8 cellular contexts compared by ENCODE assay signal in genomic region chr6:79076881-79077641, GRCh38. TPM values are rescaled to one million over a fixed set of nuclear protein-coding genes. Genes with fewer than 3 reads are reported as not detected.
DNase-seq lines count a peak whose midpoint lies in the region; ATAC-seq and TF ChIP-seq lines count a peak whose summit lies in the region.

No MANE protein-coding gene starts in this region.

- TF ChIP-seq CTCF in AG09309 (IDR thresholded peaks at IDR 0.05; ENCODE audit: control insufficient read depth, insufficient read depth, low read depth, low read length, missing control alignments) (no peak), activated B cell treated with CpG ODN at 0.5 μM for 24 hours (IDR thresholded peaks at IDR 0.05) (no peak), cardiac fibroblast (IDR thresholded peaks at IDR 0.05; ENCODE audit: low read depth, low read length) (no peak), spleen (IDR thresholded peaks at IDR 0.05 in 8 of 11, conservative IDR thresholded peaks at IDR 0.05 in 3 of 11) (peak in 1 of 11 experiments; percentile 23)

- H3K27ac ChIP-seq in spleen: peak overlapping the region; percentile 76 to 99 (median 98)

- H3K9me3 ChIP-seq in spleen: no peaks in the 10 kb centered on the region

- H3K9me3 Mint-ChIP-seq in activated B cell treated with CpG ODN at 0.5 μM for 24 hours: no peaks in the 10 kb centered on the region

- peaks cover 55% of the 10 kb centered on the region for H3K4me1 Mint-ChIP-seq in activated B cell treated with CpG ODN at 0.5 μM for 24 hours

- H3K36me3 ChIP-seq in spleen: peaks cover 0 to 10% (median 0%) of the 10 kb centered on the region in 6 donors

- H3K27me3 ChIP-seq in spleen (replicated peaks in 1 of 7): no peaks in the 10 kb centered on the region

- H3K27ac Mint-ChIP-seq in activated B cell treated with CpG ODN at 0.5 μM for 24 hours: peak overlapping the region; percentile 89

- POLR2A ChIA-PET in activated B cell treated with CpG ODN at 0.5 μM for 24 hours (lab: Charles Lee): interaction anchor here (1.5 to 2.3 kb wide), 6 partner anchors 10 to 460 kb away, joined by 3 to 9 read pairs (median 7); partner anchors contain the start of genes HMGN3, IRAK1BP1 and LCA5

- H3K4me3 ChIP-seq in AG09309 (ENCODE audit: control insufficient read depth, low read depth, low read length): peak overlapping the region; percentile 79
- peak overlapping the region; percentile 76 to 77 for H3K4me3 ChIP-seq in cardiac fibroblast (replicated peaks in 1 of 2; ENCODE audit: low read depth in 2 of 2, low read length in 2 of 2)
- H3K4me3 ChIP-seq in spleen: peak overlapping the region; percentile 38 to 95 (median 76)

- TF ChIP-seq POLR2A in spleen (IDR thresholded peaks at IDR 0.05): peak in 1 of 3 donors; percentile 37

- H3K4me3 Mint-ChIP-seq in activated B cell treated with CpG ODN at 0.5 μM for 24 hours: peak overlapping the region; percentile 86

- peaks cover 16 to 64% (median 57%) of the 10 kb centered on the region in 6 donors for H3K4me1 ChIP-seq in spleen

- no peaks in the 10 kb centered on the region for H3K27me3 Mint-ChIP-seq in activated B cell treated with CpG ODN at 0.5 μM for 24 hours

- CTCF ChIA-PET in activated B cell treated with CpG ODN at 0.5 μM for 24 hours (lab: Charles Lee): no interaction called here

- intact Hi-C loops in activated B cell treated with CpG ODN at 0.5 μM for 24 hours (cut with micrococcal nuclease): loop anchor here (1.0 kb wide), 2 partner anchors 9 to 927 kb away; partner anchors contain the start of gene TTK
- intact Hi-C loops in spleen (cut with DNase I; ENCODE audit: low total_unique reads): loop anchor here (5.0 to 10.0 kb wide), 2 partner anchors 155 to 458 kb away; partner anchors contain the start of genes HMGN3 and LCA5

- H3K36me3 Mint-ChIP-seq in activated B cell treated with CpG ODN at 0.5 μM for 24 hours (ENCODE audit: low read depth): peaks cover 27% of the 10 kb centered on the region

- ATAC-seq in GM19023 (IDR thresholded peaks at IDR 0.05; ENCODE audit: unreplicated experiment): peak; percentile 44
- ATAC-seq in HG03196 (IDR thresholded peaks at IDR 0.05; ENCODE audit: unreplicated experiment): peak; percentile 55
- ATAC-seq in activated B cell treated with CpG ODN at 0.5 μM for 24 hours (ENCODE audit: low read depth): peak; percentile 56

- DNase-seq in AG09309 (ENCODE audit: low read depth) (peak; percentile 83), NCI-H2227 treated with DMSO at 0.1 percent for 48 hours (lab: John Stamatoyannopoulos, UW) (peak; percentile 77), activated B cell treated with CpG ODN at 0.5 μM for 24 hours (peak; percentile 93), cardiac fibroblast (ENCODE audit: low read depth in 2 of 2) (peak; percentile 96), iris pigment epithelial cell (ENCODE audit: low read depth) (peak; percentile 97), spleen (peak; percentile 97)

- WGBS in spleen, 5 donors: 0 to 2% (median 1%) methylated on average over 46 to 78 of the region's 78 CpGs

RNA-seq across cellular contexts. Expression of gene PHIP, which starts 1.0 kb away (rescaled TPM):
- total RNA-seq in activated B cell treated with CpG ODN at 0.5 μM for 24 hours: 27.7 and 32.3 TPM in 2 replicates
- 10 to 100 TPM; 34.4 to 51.3 (median 38.5) TPM for total RNA-seq in spleen
- polyA plus RNA-seq in spleen: 1 to 10 TPM; 7.8 to 9.8 (median 8.2) TPM

Comparison
In these comparisons a context has a peak if more than half of its experiments do, and no peak if none do; other contexts are left out.
1. Peak in every context shown above with its lines: DNase-seq, ATAC-seq, H3K4me3 ChIP-seq and H3K27ac ChIP-seq.